ENCODE assay signal across 9 cellular contexts in the genomic region with DNA sequence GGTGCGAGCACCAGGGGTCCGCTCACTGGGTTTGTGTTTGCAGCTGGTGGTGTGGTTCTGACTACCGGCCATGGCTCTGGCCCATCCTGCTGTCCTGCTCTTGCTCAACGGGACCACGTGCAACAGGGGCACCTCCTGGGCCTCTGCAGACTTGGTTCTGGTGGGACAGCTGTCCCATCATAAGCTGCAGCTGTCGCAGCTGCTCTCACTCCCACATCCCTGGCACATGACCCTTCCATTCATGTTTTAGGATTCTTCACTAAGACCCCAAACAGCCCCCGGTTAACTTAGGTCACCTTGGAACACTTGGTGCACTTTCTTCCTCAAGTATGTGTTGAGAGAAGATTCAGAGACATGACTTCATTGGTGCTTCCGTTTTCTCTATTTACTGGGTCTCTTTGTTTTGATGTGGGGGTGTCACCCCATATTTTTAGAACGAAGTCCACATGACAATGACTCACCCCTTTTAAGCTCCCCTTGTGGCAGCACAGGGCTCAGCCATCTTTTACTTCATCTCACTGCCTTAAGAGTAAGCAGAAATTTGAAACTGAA.
DNase-seq lines count a peak whose midpoint lies in the region; ATAC-seq and TF ChIP-seq lines count a peak whose summit lies in the region.
"Had no signal": no experiment of that assay in that cellular context is flagged by ENCODE, and none has a peak within 500 bp of the region (broad histone marks: within the 10 kb centered on the region; RNA-seq: fewer than 3 reads in every experiment).

No MANE protein-coding gene starts in this region.

- H3K27ac ChIP-seq in tibial nerve (peak overlapping the region in 3 of 4 donors; percentile 15 to 85 (median 70)), esophagus squamous epithelium (peak overlapping the region in 2 of 4 donors; percentile 16 to 42)
- H3K27ac ChIP-seq: C4-2B had no signal

- peaks cover 6% of the 10 kb centered on the region for H3K4me1 Mint-ChIP-seq in activated T-cell treated with anti-CD3 and anti-CD28 coated beads, Interleukin-2, amount 50 U/mL, for 72 hours (ENCODE audit: low read depth)
- no peaks in the 10 kb centered on the region for H3K4me1 Mint-ChIP-seq in endothelial cell (ENCODE audit: unreplicated experiment)

- H3K4me3 ChIP-seq in tibial nerve (no peak overlapping the region), esophagus squamous epithelium (no peak overlapping the region)

- no peaks in the 10 kb centered on the region for H3K36me3 ChIP-seq in tibial nerve
- H3K36me3 ChIP-seq in esophagus squamous epithelium, result no peaks in the 10 kb centered on the region

- intact Hi-C loops in esophagus squamous epithelium (cut with DNase I), result loop anchor here (10.0 kb wide), 1 partner anchor 102 kb away; no protein-coding TSS in a partner anchor

- peak overlapping the region; percentile 31 for H3K27ac Mint-ChIP-seq in activated T-cell treated with anti-CD3 and anti-CD28 coated beads, Interleukin-2, amount 50 U/mL, for 72 hours
- H3K27ac Mint-ChIP-seq in endothelial cell (ENCODE audit: unreplicated experiment), result no peak overlapping the region

- TF ChIP-seq POLR2A in tibial nerve (IDR thresholded peaks at IDR 0.05) (no peak), esophagus squamous epithelium (IDR thresholded peaks at IDR 0.05) (no peak)

- H3K27me3 ChIP-seq in tibial nerve, result no peaks in the 10 kb centered on the region
- H3K27me3 ChIP-seq in esophagus squamous epithelium, result peaks cover 0 to 5% (median 0%) of the 10 kb centered on the region in 4 donors

- H3K36me3 Mint-ChIP-seq in activated T-cell treated with anti-CD3 and anti-CD28 coated beads, Interleukin-2, amount 50 U/mL, for 72 hours (ENCODE audit: insufficient read depth in 2 of 2), result no peaks in the 10 kb centered on the region
- H3K36me3 Mint-ChIP-seq in endothelial cell (ENCODE audit: low read depth, unreplicated experiment), result peaks cover 15% of the 10 kb centered on the region

- H3K9me3 ChIP-seq in tibial nerve (peaks cover 0 to 5% (median 0%) of the 10 kb centered on the region in 4 donors), esophagus squamous epithelium (no peaks in the 10 kb centered on the region)

- WGBS in tibial nerve, 2 donors, result 54 to 56% methylated on average over 9 of the region's 9 CpGs
- WGBS in esophagus squamous epithelium, 2 donors, result 60 to 64% methylated on average over 6 to 8 of the region's 9 CpGs

- peak in 1 of 2 donors; percentile 32 for TF ChIP-seq EP300 in tibial nerve (IDR thresholded peaks at IDR 0.05)

- H3K4me3 Mint-ChIP-seq in activated T-cell treated with anti-CD3 and anti-CD28 coated beads, Interleukin-2, amount 50 U/mL, for 72 hours, result no peak overlapping the region
- peak overlapping the region; percentile 56 for H3K4me3 Mint-ChIP-seq in endothelial cell (ENCODE audit: unreplicated experiment)

- no peak for DNase-seq in activated T-cell treated with anti-CD3 and anti-CD28 coated beads, Interleukin-2, amount 50 U/mL, for 72 hours
- DNase-seq in activated T-cell treated with anti-CD3 and anti-CD28 coated beads for 4 hours (no peak), endothelial cell (ENCODE audit: low spot score) (no peak), tibial nerve (ENCODE audit: low spot score in 2 of 2) (no peak), esophagus squamous epithelium (lab: John Stamatoyannopoulos, UW) (no peak), HK-2 (ENCODE audit: unreplicated experiment) (no peak)

- H3K9me3 Mint-ChIP-seq in activated T-cell treated with anti-CD3 and anti-CD28 coated beads, Interleukin-2, amount 50 U/mL, for 72 hours, result no peaks in the 10 kb centered on the region
- peaks cover 9% of the 10 kb centered on the region for H3K9me3 Mint-ChIP-seq in endothelial cell (ENCODE audit: unreplicated experiment)

- peak in 1 of 2 donors; percentile 48 for ATAC-seq in activated T-cell treated with anti-CD3 and anti-CD28 coated beads, Interleukin-2, amount 50 U/mL, for 72 hours (replicated peaks in 1 of 2)
- ATAC-seq in HG03469 (IDR thresholded peaks at IDR 0.05; ENCODE audit: unreplicated experiment) (peak; percentile 77), GM18517 (IDR thresholded peaks at IDR 0.05; ENCODE audit: unreplicated experiment) (no peak)

- H3K4me1 ChIP-seq in tibial nerve (peaks cover 0 to 28% (median 9%) of the 10 kb centered on the region in 4 donors), esophagus squamous epithelium (peaks cover 0 to 14% (median 0%) of the 10 kb centered on the region in 3 donors)

- H3K27me3 Mint-ChIP-seq in activated T-cell treated with anti-CD3 and anti-CD28 coated beads, Interleukin-2, amount 50 U/mL, for 72 hours (ENCODE audit: low read depth), result peaks cover 16% of the 10 kb centered on the region
- H3K27me3 Mint-ChIP-seq in endothelial cell (ENCODE audit: unreplicated experiment), result peaks cover 7% of the 10 kb centered on the region

- no peak for TF ChIP-seq CTCF in endothelial cell (IDR thresholded peaks at IDR 0.05; ENCODE audit: unreplicated experiment)
- peak in 3 of 5 experiments; percentile 21 to 27 (median 23) for TF ChIP-seq CTCF in tibial nerve (IDR thresholded peaks at IDR 0.05)
- TF ChIP-seq CTCF in esophagus squamous epithelium (IDR thresholded peaks at IDR 0.05), result peak in 2 of 6 experiments; percentile 21 to 27
